ENCODE assay signal across 26 cellular contexts in the genomic region with DNA sequence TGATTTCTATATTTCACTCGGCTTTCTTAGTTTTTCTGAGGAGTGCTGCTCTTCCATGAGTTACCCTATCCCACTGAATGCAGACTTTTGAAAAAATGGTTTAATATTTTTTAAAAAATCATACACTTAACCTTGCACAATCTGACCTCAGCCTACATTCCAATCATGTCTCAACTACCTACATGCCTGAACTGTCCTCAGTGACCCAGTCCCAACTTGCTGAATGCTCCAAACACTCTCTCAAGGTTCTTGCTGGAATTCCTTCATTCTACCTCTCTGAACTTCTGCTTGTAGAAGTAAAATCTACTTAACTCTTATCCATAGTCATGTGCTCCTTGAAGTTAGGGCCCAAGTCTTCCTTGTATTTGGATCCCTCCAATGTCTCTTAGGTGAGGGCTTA.
A peak's percentile ranks its signal among the peaks of the same experiment; 100 is the strongest.
DNase-seq lines count a peak whose midpoint lies in the region; ATAC-seq and TF ChIP-seq lines count a peak whose summit lies in the region.
"Had no signal": no experiment of that assay in that cellular context is flagged by ENCODE, and none has a peak within 500 bp of the region (broad histone marks: within the 10 kb centered on the region; RNA-seq: fewer than 3 reads in every experiment).

No MANE protein-coding gene starts in this region.

- H2AK5ac ChIP-seq in H9 (ENCODE audit: insufficient read length, low read length), result no peak overlapping the region

- no peak overlapping the region for H3K56ac ChIP-seq in H9 (ENCODE audit: insufficient read length, low read depth, low read length)

- no peaks in the 10 kb centered on the region for H3K79me1 ChIP-seq in H9 (ENCODE audit: insufficient read depth, low read depth, low read length, poor library complexity, severe bottlenecking)

- H3K27ac Mint-ChIP-seq in H9, result no peak overlapping the region
- H3K27ac Mint-ChIP-seq: CD4-positive, CD25-positive, alpha-beta regulatory T cell; GM23338 had no signal

- no CpG with 5 or more reads among the region's 1 CpG for WGBS in H9 (ENCODE audit: extremely low coverage, insufficient read length, low lambda C conversion rate)

- no peak overlapping the region for H3K18ac ChIP-seq in H9 (ENCODE audit: insufficient read length, low read depth, low read length)

- no peaks in the 10 kb centered on the region for H4K20me1 ChIP-seq in H9 (ENCODE audit: control insufficient read depth, insufficient read depth, insufficient read length)
- H4K20me1 ChIP-seq: BLaER1 had no signal

- H4K5ac ChIP-seq in H9 (ENCODE audit: insufficient read length, low read depth, low read length), result no peak overlapping the region

- H3K4me1 Mint-ChIP-seq in H9, result no peaks in the 10 kb centered on the region
- H3K4me1 Mint-ChIP-seq: CD4-positive, CD25-positive, alpha-beta regulatory T cell; GM23338 had no signal

- no peak overlapping the region for H3K9ac ChIP-seq in H9 (ENCODE audit: extremely low read depth, insufficient read length, low read length)
- H3K9ac ChIP-seq: BLaER1 had no signal

- no peak overlapping the region for H4K8ac ChIP-seq in H9 (replicated peaks; ENCODE audit: insufficient read length, low read depth, low read length)

- ATAC-seq in GM19035 (IDR thresholded peaks at IDR 0.05; ENCODE audit: unreplicated experiment), result no peak
- ATAC-seq: GM23338, HCT116, K562 had no signal

- H3K9me3 Mint-ChIP-seq in H9, result no peaks in the 10 kb centered on the region
- H3K9me3 Mint-ChIP-seq: GM23338 had no signal

- no peak overlapping the region for H3K4me3 ChIP-seq in epithelial cell of esophagus (ENCODE audit: low read length)
- H3K4me3 ChIP-seq: BLaER1, GM23338, K562, PC-9 had no signal

- H2BK20ac ChIP-seq in H9 (ENCODE audit: low read depth, low read length, poor library complexity, severe bottlenecking), result no peak overlapping the region

- no peaks in the 10 kb centered on the region for H3K4me1 ChIP-seq in H9 (ENCODE audit: insufficient read depth, low read length)

- H3K9me3 ChIP-seq in H9 (ENCODE audit: control insufficient read depth, low read depth, low read length), result no peaks in the 10 kb centered on the region
- H3K9me3 ChIP-seq: BLaER1 had no signal

- H3K23ac ChIP-seq in H9 (ENCODE audit: insufficient read length, low read depth, low read length), result no peak overlapping the region

- no peaks in the 10 kb centered on the region for H3K79me2 ChIP-seq in H9 (ENCODE audit: insufficient read depth, low read length)

- H3K4me2 ChIP-seq in H9 (ENCODE audit: insufficient read depth, insufficient read length, low read length), result no peak overlapping the region
- H3K4me2 ChIP-seq: BLaER1, GM23338, PC-9 had no signal

- H3K23me2 ChIP-seq in H9 (ENCODE audit: insufficient read length, low read depth, low read length, poor library complexity, severe bottlenecking), result no peaks in the 10 kb centered on the region

- no peaks in the 10 kb centered on the region for H3K36me3 Mint-ChIP-seq in H9 (ENCODE audit: insufficient read depth in 1 of 3, low read depth in 3 of 3)
- H3K36me3 Mint-ChIP-seq: CD4-positive, CD25-positive, alpha-beta regulatory T cell had no signal

- H3K27me3 Mint-ChIP-seq in H9 (ENCODE audit: low read depth), result no peaks in the 10 kb centered on the region
- H3K27me3 Mint-ChIP-seq: CD4-positive, CD25-positive, alpha-beta regulatory T cell had no signal

- H3K4me3 Mint-ChIP-seq in H9, result no peak overlapping the region
- H3K4me3 Mint-ChIP-seq: CD4-positive, CD25-positive, alpha-beta regulatory T cell; GM23338 had no signal

- H2BK5ac ChIP-seq in H9 (ENCODE audit: insufficient read length, low read length), result no peak overlapping the region

- peak; percentile 17 for DNase-seq in HPDE6-E6E7 (ENCODE audit: extremely low spot score)
- DNase-seq in RWPE1 (ENCODE audit: low spot score), result peak; percentile 34
- peak; percentile 82 for DNase-seq in epithelial cell of esophagus (ENCODE audit: low read depth)
- peak; percentile 30 for DNase-seq in kidney glomerular epithelial cell (lab: John Stamatoyannopoulos, UW)
- DNase-seq in H9, result no peak
- no peak for DNase-seq in head of caudate nucleus
- DNase-seq in midbrain (lab: John Stamatoyannopoulos, UW), result no peak
- DNase-seq: CD4-positive, CD25-positive, alpha-beta regulatory T cell; DMS153; DND-41; Kasumi-1; MV-4-11; NCI-H1105 treated with DMSO at 0.1 percent for 48 hours; NCI-H146; NCI-H1930; NCI-H2107; NCI-H446 treated with DMSO at 0.1 percent for 48 hours; NCI-H526; NCI-H82; PC-9; SHP77 had no signal

- no peak overlapping the region for H2BK120ac ChIP-seq in H9 (ENCODE audit: low read depth, low read length, poor library complexity, severe bottlenecking)

- CTCF ChIA-PET in RWPE1 (lab: Yijun Ruan, JAX), result no interaction called here

- no peak overlapping the region for H3K14ac ChIP-seq in H9 (ENCODE audit: insufficient read depth, low read length)

- no peaks in the 10 kb centered on the region for H3K27me3 ChIP-seq in H9 (ENCODE audit: insufficient read depth, low read length)
- H3K27me3 ChIP-seq: BLaER1 had no signal

- H2BK12ac ChIP-seq in H9 (ENCODE audit: insufficient read length, low read depth, low read length), result no peak overlapping the region

- H3K4ac ChIP-seq in H9 (ENCODE audit: low read depth, low read length), result no peak overlapping the region

- no peak overlapping the region for H2BK15ac ChIP-seq in H9 (ENCODE audit: low read depth, low read length)

- TF ChIP-seq CTCF in RWPE1 (conservative IDR thresholded peaks at IDR 0.05; ENCODE audit: low read depth), result no peak
- no peak for TF ChIP-seq CTCF in epithelial cell of esophagus (IDR thresholded peaks at IDR 0.05; ENCODE audit: insufficient read depth, low read depth, low read length, missing control alignments)
- TF ChIP-seq CTCF in H9 (conservative IDR thresholded peaks at IDR 0.05), result no peak

- POLR2A ChIA-PET in RWPE1 (lab: Yijun Ruan, JAX; ENCODE audit: low non-redundant PET), result no interaction called here

- no peak overlapping the region for H3K27ac ChIP-seq in RWPE1
- no peak overlapping the region for H3K27ac ChIP-seq in H9 (ENCODE audit: insufficient read length, low read depth, low read length)
- H3K27ac ChIP-seq: BLaER1, PC-9 had no signal

- no peak overlapping the region for H3T11ph ChIP-seq in H9 (ENCODE audit: low read length)

- H2AFZ ChIP-seq in H9 (ENCODE audit: low read length), result no peak overlapping the region
- H2AFZ ChIP-seq: GM23338, PC-9 had no signal

- intact Hi-C loops in head of caudate nucleus (cut with DNase I), result no loop called here

- no peak overlapping the region for H4K91ac ChIP-seq in H9 (ENCODE audit: insufficient read length, low read depth, low read length)

Comparison
In these comparisons a context has a peak if more than half of its experiments do, and no peak if none do; other contexts are left out.
1. DNase-seq: peak in HPDE6-E6E7 (single experiment), RWPE1 (single experiment), epithelial cell of esophagus (single experiment) and kidney glomerular epithelial cell (single experiment); none in H9 (single experiment), head of caudate nucleus (0 of 42) and midbrain (single experiment).